Comparison of ENCODE assay signal across 8 cellular contexts in the genomic region with DNA sequence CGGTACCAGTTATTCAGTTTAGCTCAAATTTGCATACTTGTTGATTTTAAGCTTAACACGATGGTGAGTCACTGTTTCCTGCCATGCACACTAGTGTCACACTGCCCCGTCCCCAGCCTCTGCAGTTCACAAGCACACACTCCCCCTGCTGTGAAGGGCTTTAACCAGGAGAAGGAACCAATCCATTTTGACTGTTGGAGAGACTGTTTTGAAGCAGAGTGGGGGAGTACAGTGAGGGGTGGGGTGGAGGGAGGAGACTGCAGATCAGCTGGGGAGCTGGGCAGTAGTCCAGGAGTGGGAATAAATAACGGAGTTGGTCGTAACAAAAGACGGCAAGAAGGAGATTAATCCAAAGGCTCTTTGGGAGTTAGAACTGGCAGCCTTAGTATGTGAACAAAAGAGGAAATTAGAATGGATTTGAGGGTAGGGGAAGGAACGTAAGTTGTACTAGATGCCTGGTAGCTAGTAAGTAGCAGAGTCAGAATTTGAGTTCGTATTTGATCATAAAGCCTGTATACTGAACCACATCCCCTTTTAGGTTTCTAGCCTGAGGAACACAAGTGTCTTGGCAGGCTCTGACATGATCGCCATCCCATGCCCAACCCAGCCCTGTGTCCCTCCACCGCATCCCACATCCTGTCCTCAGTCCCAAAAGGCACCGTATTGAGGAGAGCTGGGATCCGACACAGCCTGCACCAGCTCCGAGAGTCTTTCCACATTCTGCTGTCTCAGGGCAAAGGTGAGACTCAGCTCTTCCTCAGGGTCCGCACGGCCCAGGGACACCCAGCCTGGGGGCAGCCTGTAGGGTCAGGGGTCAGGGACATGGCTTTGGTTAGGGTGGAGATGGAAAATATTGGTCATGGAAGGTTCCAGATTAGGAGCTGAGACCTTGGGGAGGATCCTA. TPM values are rescaled to one million over a fixed set of nuclear protein-coding genes. Genes with fewer than 3 reads are reported as not detected.
A peak's percentile ranks its signal among the peaks of the same experiment; 100 is the strongest.
DNase-seq lines count a peak whose midpoint lies in the region; ATAC-seq and TF ChIP-seq lines count a peak whose summit lies in the region.

No MANE protein-coding gene starts in this region.

- no peaks in the 10 kb centered on the region for H3K27me3 Mint-ChIP-seq in stimulated activated naive B cell treated with anti-CD40 and anti-IgM and Interleukin-4, amounts not matched to agents 10 μg/mL and 1 μg/mL and 100 μg/mL, for 72 hours

- peaks cover 6% of the 10 kb centered on the region for H3K36me3 ChIP-seq in effector memory CD4-positive, alpha-beta T cell (ENCODE audit: control insufficient read depth, insufficient read depth, low read length)

- H3K4me3 Mint-ChIP-seq in stimulated activated naive B cell treated with anti-CD40 and anti-IgM and Interleukin-4, amounts not matched to agents 10 μg/mL and 1 μg/mL and 100 μg/mL, for 72 hours, result no peak overlapping the region

- peaks cover 21% of the 10 kb centered on the region for H3K4me1 ChIP-seq in effector memory CD4-positive, alpha-beta T cell (ENCODE audit: control insufficient read depth, insufficient read depth, low read length, poor library complexity, severe bottlenecking)

- H3K4me1 Mint-ChIP-seq in stimulated activated naive B cell treated with anti-CD40 and anti-IgM and Interleukin-4, amounts not matched to agents 10 μg/mL and 1 μg/mL and 100 μg/mL, for 72 hours, result peaks cover 23 to 25% of the 10 kb centered on the region in 2 donors

- peaks cover 6 to 17% of the 10 kb centered on the region in 2 donors for H3K36me3 Mint-ChIP-seq in stimulated activated naive B cell treated with anti-CD40 and anti-IgM and Interleukin-4, amounts not matched to agents 10 μg/mL and 1 μg/mL and 100 μg/mL, for 72 hours

- TF ChIP-seq CTCF in GM12865 (IDR thresholded peaks at IDR 0.05; ENCODE audit: insufficient read depth, low read depth, low read length, missing control alignments), result no peak

- no peaks in the 10 kb centered on the region for H3K27me3 ChIP-seq in effector memory CD4-positive, alpha-beta T cell (replicated peaks; ENCODE audit: control insufficient read depth, insufficient read depth, low read length, poor library complexity, severe bottlenecking)

- peak overlapping the region; percentile 85 for H3K27ac ChIP-seq in effector memory CD4-positive, alpha-beta T cell (ENCODE audit: insufficient read depth, low read length, poor library complexity, severe bottlenecking)

- H3K4me3 ChIP-seq in GM12865 (ENCODE audit: low read depth, low read length), result peak overlapping the region; percentile 90
- H3K4me3 ChIP-seq in effector memory CD4-positive, alpha-beta T cell (ENCODE audit: insufficient read depth, low read depth, low read length, poor library complexity, severe bottlenecking), result peak overlapping the region; percentile 78

- ATAC-seq in stimulated activated naive B cell treated with anti-CD40 and anti-IgM and Interleukin-4, amounts not matched to agents 10 μg/mL and 1 μg/mL and 100 μg/mL, for 72 hours (replicated peaks), result peak; percentile 70 to 74
- ATAC-seq in HG03159 (IDR thresholded peaks at IDR 0.05; ENCODE audit: unreplicated experiment), result no peak

- DNase-seq in GM12865 (ENCODE audit: low read depth), result peak; percentile 48
- peak; percentile 79 for DNase-seq in LHCN-M2 (ENCODE audit: low read depth)
- DNase-seq in activated CD4-positive, alpha-beta T cell treated with anti-CD3 and anti-CD28 coated beads, Interleukin-2, amount 50 U/mL, for 1 hour, result peak; percentile 55
- DNase-seq in effector memory CD4-positive, alpha-beta T cell, result peak; percentile 58 to 67 (median 64)
- peak; percentile 47 for DNase-seq in mesenteric fat pad (ENCODE audit: low spot score)
- peak; percentile 47 for DNase-seq in stimulated activated naive B cell treated with anti-CD40 and anti-IgM and Interleukin-4, amounts not matched to agents 10 μg/mL and 1 μg/mL and 100 μg/mL, for 72 hours
- no peak for DNase-seq in NCI-H446 treated with DMSO at 0.1 percent for 48 hours (lab: John Stamatoyannopoulos, UW)

- H3K9me3 Mint-ChIP-seq in stimulated activated naive B cell treated with anti-CD40 and anti-IgM and Interleukin-4, amounts not matched to agents 10 μg/mL and 1 μg/mL and 100 μg/mL, for 72 hours, result no peaks in the 10 kb centered on the region

- H3K9me3 ChIP-seq in effector memory CD4-positive, alpha-beta T cell (ENCODE audit: control insufficient read depth, low read length), result no peaks in the 10 kb centered on the region

- no peak overlapping the region for H3K27ac Mint-ChIP-seq in stimulated activated naive B cell treated with anti-CD40 and anti-IgM and Interleukin-4, amounts not matched to agents 10 μg/mL and 1 μg/mL and 100 μg/mL, for 72 hours

RNA-seq across cellular contexts. Expression of gene TPP1, which starts 0.9 kb away (rescaled TPM):
- 22.1 and 36.1 TPM in 2 replicates for total RNA-seq in LHCN-M2 (2014; rRNA removed)
- polyA plus RNA-seq in LHCN-M2 (2012), result 62.3 TPM
- total RNA-seq in mesenteric fat pad, result 133 TPM

RNA-seq across cellular contexts. Expression of gene TAF10, which starts 6.4 kb away (rescaled TPM):
- total RNA-seq in LHCN-M2 (2014; rRNA removed) (99.9 and 120 TPM in 2 replicates), mesenteric fat pad (142 TPM)
- polyA plus RNA-seq in LHCN-M2 (2012), result 450 TPM

RNA-seq across cellular contexts. Expression of gene ILK, which starts 14.8 kb away (rescaled TPM):
- 210 and 214 TPM in 2 replicates for total RNA-seq in LHCN-M2 (2014; rRNA removed)
- polyA plus RNA-seq in LHCN-M2 (2012), result 328 TPM
- total RNA-seq in mesenteric fat pad, result 141 TPM

RNA-seq across cellular contexts. Expression of gene RRP8, which starts 15.0 kb away (rescaled TPM):
- total RNA-seq in LHCN-M2 (2014; rRNA removed), result 16.5 and 19.5 TPM in 2 replicates
- 13.1 TPM for polyA plus RNA-seq in LHCN-M2 (2012)
- 20.8 TPM for total RNA-seq in mesenteric fat pad

RNA-seq across cellular contexts. Expression of gene DCHS1, which starts 37.2 kb away (rescaled TPM):
- total RNA-seq in LHCN-M2 (2014; rRNA removed) (2.4 and 2.6 TPM in 2 replicates), mesenteric fat pad (23.0 TPM)
- polyA plus RNA-seq in LHCN-M2 (2012), result 0.56 TPM
